Comparison of ENCODE assay signal across 14 cellular contexts in genomic region chr19:16084067-16084685, GRCh38. TPM values are rescaled to one million over a fixed set of nuclear protein-coding genes. Genes with fewer than 3 reads are reported as not detected.
A peak's percentile ranks its signal among the peaks of the same experiment; 100 is the strongest.
DNase-seq lines count a peak whose midpoint lies in the region; ATAC-seq lines count a peak whose summit lies in the region.
"Had no signal": no experiment of that assay in that cellular context is flagged by ENCODE, and none has a peak within 500 bp of the region (broad histone marks: within the 10 kb centered on the region; RNA-seq: fewer than 3 reads in every experiment).

No MANE protein-coding gene starts in this region.

- intact Hi-C loops in activated CD4-positive, alpha-beta T cell treated with anti-CD3 and anti-CD28 coated beads for 36 hours (cut with DNase I, micrococcal nuclease): no loop called here

- peak overlapping the region; percentile 71 for H3K27ac Mint-ChIP-seq in activated CD4-positive, alpha-beta T cell treated with anti-CD3 and anti-CD28 coated beads for 36 hours
- peak overlapping the region; percentile 97 for H3K27ac Mint-ChIP-seq in activated CD4-positive, alpha-beta memory T cell treated with anti-CD3 and anti-CD28 coated beads, Interleukin-2, amount 10 ng/mL, durations not matched to agents 7 days and 5 days
- peak overlapping the region; percentile 64 to 93 (median 84) for H3K27ac Mint-ChIP-seq in immature natural killer cell

- H3K9me3 Mint-ChIP-seq in activated CD4-positive, alpha-beta T cell treated with anti-CD3 and anti-CD28 coated beads for 36 hours (ENCODE audit: low read depth): no peaks in the 10 kb centered on the region
- no peaks in the 10 kb centered on the region for H3K9me3 Mint-ChIP-seq in activated CD4-positive, alpha-beta memory T cell treated with anti-CD3 and anti-CD28 coated beads, Interleukin-2, amount 10 ng/mL, durations not matched to agents 7 days and 5 days
- H3K9me3 Mint-ChIP-seq in immature natural killer cell: no peaks in the 10 kb centered on the region
- H3K9me3 Mint-ChIP-seq: activated T-cell treated with anti-CD3 and anti-CD28 coated beads, Interleukin-2, amount 50 U/mL, for 4 hours had no signal

- peak overlapping the region; percentile 31 for H3K27ac ChIP-seq in substantia nigra (ENCODE audit: low read depth, low read length, poor library complexity, severe bottlenecking)

- ATAC-seq in activated CD4-positive, alpha-beta T cell treated with anti-CD3 and anti-CD28 coated beads for 36 hours: no peak
- ATAC-seq in GM18502 (IDR thresholded peaks at IDR 0.05; ENCODE audit: poor library complexity, unreplicated experiment) (no peak), GM19463 (IDR thresholded peaks at IDR 0.05; ENCODE audit: unreplicated experiment) (no peak)
- ATAC-seq: activated T-cell treated with anti-CD3 and anti-CD28 coated beads, Interleukin-2, amount 50 U/mL, for 4 hours had no signal

- POLR2A ChIA-PET in activated CD4-positive, alpha-beta T cell treated with anti-CD3 and anti-CD28 coated beads for 36 hours (lab: Charles Lee): interaction anchor here (0.6 to 0.8 kb wide), 2 partner anchors 27 to 41 kb away, joined by 3 to 5 read pairs; no protein-coding TSS in a partner anchor
- POLR2A ChIA-PET in activated CD4-positive, alpha-beta memory T cell treated with anti-CD3 and anti-CD28 coated beads, Interleukin-2, amount 10 ng/mL, durations not matched to agents 7 days and 5 days (lab: Charles Lee): interaction anchor here (0.6 to 19.4 kb wide), 14 partner anchors 9 to 240 kb away, joined by 3 to 322 read pairs (median 3); partner anchors contain the start of genes HSH2D, KLF2, RAB8A and TPM4

- H3K36me3 Mint-ChIP-seq in activated CD4-positive, alpha-beta T cell treated with anti-CD3 and anti-CD28 coated beads for 36 hours (ENCODE audit: low read depth): peaks cover 80% of the 10 kb centered on the region
- peaks cover 91% of the 10 kb centered on the region for H3K36me3 Mint-ChIP-seq in activated CD4-positive, alpha-beta memory T cell treated with anti-CD3 and anti-CD28 coated beads, Interleukin-2, amount 10 ng/mL, durations not matched to agents 7 days and 5 days (ENCODE audit: low read depth)
- H3K36me3 Mint-ChIP-seq in immature natural killer cell: peaks cover 34 to 64% (median 46%) of the 10 kb centered on the region in 3 donors

- peaks cover 75% of the 10 kb centered on the region for H3K4me1 Mint-ChIP-seq in activated CD4-positive, alpha-beta T cell treated with anti-CD3 and anti-CD28 coated beads for 36 hours
- peaks cover 87% of the 10 kb centered on the region for H3K4me1 Mint-ChIP-seq in activated CD4-positive, alpha-beta memory T cell treated with anti-CD3 and anti-CD28 coated beads, Interleukin-2, amount 10 ng/mL, durations not matched to agents 7 days and 5 days
- peaks cover 87 to 90% of the 10 kb centered on the region in 2 donors for H3K4me1 Mint-ChIP-seq in immature natural killer cell

- CTCF ChIA-PET in activated CD4-positive, alpha-beta T cell treated with anti-CD3 and anti-CD28 coated beads for 36 hours (lab: Charles Lee): interaction anchor here (0.7 to 3.4 kb wide), 5 partner anchors 8 to 27 kb away, joined by 3 to 15 read pairs (median 3); partner anchors contain the start of gene TPM4
- CTCF ChIA-PET in activated CD4-positive, alpha-beta memory T cell treated with anti-CD3 and anti-CD28 coated beads, Interleukin-2, amount 10 ng/mL, durations not matched to agents 7 days and 5 days (lab: Charles Lee): interaction anchor here (0.7 to 4.5 kb wide), 12 partner anchors 8 to 113 kb away, joined by 3 to 26 read pairs (median 5); partner anchors contain the start of genes AP1M1, RAB8A and TPM4

- no peak for DNase-seq in activated CD4-positive, alpha-beta T cell treated with anti-CD3 and anti-CD28 coated beads for 36 hours
- no peak for DNase-seq in activated CD4-positive, alpha-beta T cell treated with anti-CD3 and anti-CD28 coated beads, Interleukin-2, amount 50 U/mL, for 4 hours
- DNase-seq in activated CD4-positive, alpha-beta memory T cell treated with anti-CD3 and anti-CD28 coated beads, Interleukin-2, amount 10 ng/mL, durations not matched to agents 7 days and 5 days: no peak
- no peak for DNase-seq in immature natural killer cell
- DNase-seq in substantia nigra (lab: John Stamatoyannopoulos, UW): no peak
- DNase-seq in putamen (ENCODE audit: low spot score): no peak
- DNase-seq: activated T-cell treated with anti-CD3 and anti-CD28 coated beads, Interleukin-2, amount 50 U/mL, for 4 hours; DMS79 treated with DMSO at 0.1 percent for 48 hours; NCI-H510A treated with DMSO at 0.1 percent for 48 hours; RPMI8226 had no signal

- H3K4me3 Mint-ChIP-seq in activated CD4-positive, alpha-beta T cell treated with anti-CD3 and anti-CD28 coated beads for 36 hours: peak overlapping the region; percentile 18
- H3K4me3 Mint-ChIP-seq in activated CD4-positive, alpha-beta memory T cell treated with anti-CD3 and anti-CD28 coated beads, Interleukin-2, amount 10 ng/mL, durations not matched to agents 7 days and 5 days: no peak overlapping the region
- H3K4me3 Mint-ChIP-seq in immature natural killer cell: peak overlapping the region; percentile 49 to 74 (median 61)
- H3K4me3 Mint-ChIP-seq: activated T-cell treated with anti-CD3 and anti-CD28 coated beads, Interleukin-2, amount 50 U/mL, for 4 hours had no signal

- H3K27me3 Mint-ChIP-seq in activated CD4-positive, alpha-beta T cell treated with anti-CD3 and anti-CD28 coated beads for 36 hours: no peaks in the 10 kb centered on the region
- no peaks in the 10 kb centered on the region for H3K27me3 Mint-ChIP-seq in activated CD4-positive, alpha-beta memory T cell treated with anti-CD3 and anti-CD28 coated beads, Interleukin-2, amount 10 ng/mL, durations not matched to agents 7 days and 5 days
- peaks cover 5 to 22% (median 19%) of the 10 kb centered on the region in 3 donors for H3K27me3 Mint-ChIP-seq in immature natural killer cell (ENCODE audit: low read depth in 3 of 3)

RNA-seq across cellular contexts. Expression of gene TPM4, which starts 7.9 kb away (rescaled TPM):
- 100 to 1,000 TPM; 362 to 416 TPM for total RNA-seq in activated CD4-positive, alpha-beta T cell treated with anti-CD3 and anti-CD28 coated beads for 36 hours
- total RNA-seq in activated CD4-positive, alpha-beta memory T cell treated with anti-CD3 and anti-CD28 coated beads, Interleukin-2, amount 10 ng/mL, durations not matched to agents 7 days and 5 days: 100 to 1,000 TPM; 592 to 611 TPM
- 100 to 1,000 TPM; 106 to 193 (median 107) TPM for polyA plus RNA-seq in immature natural killer cell

RNA-seq across cellular contexts. Expression of gene RAB8A, which starts 27.5 kb away (rescaled TPM):
- total RNA-seq in activated CD4-positive, alpha-beta T cell treated with anti-CD3 and anti-CD28 coated beads for 36 hours: 100 to 1,000 TPM; 165 to 218 TPM
- total RNA-seq in activated CD4-positive, alpha-beta memory T cell treated with anti-CD3 and anti-CD28 coated beads, Interleukin-2, amount 10 ng/mL, durations not matched to agents 7 days and 5 days: 100 to 1,000 TPM; 141 to 147 TPM
- polyA plus RNA-seq in immature natural killer cell: 100 to 1,000 TPM; 110 to 184 (median 126) TPM

RNA-seq across cellular contexts. Expression of gene HSH2D, which starts 59.3 kb away (rescaled TPM):
- total RNA-seq in activated CD4-positive, alpha-beta T cell treated with anti-CD3 and anti-CD28 coated beads for 36 hours: 10 to 100 TPM; 31.2 to 38.2 TPM
- 100 to 1,000 TPM; 101 to 110 TPM for total RNA-seq in activated CD4-positive, alpha-beta memory T cell treated with anti-CD3 and anti-CD28 coated beads, Interleukin-2, amount 10 ng/mL, durations not matched to agents 7 days and 5 days
- polyA plus RNA-seq in immature natural killer cell: 100 to 1,000 TPM in 1 of 3 donors, 10 to 100 TPM in 2; 70.4 to 127 (median 97.4) TPM
- total RNA-seq: cerebellum, fibroblast of villous mesenchyme had no signal
